In genomic region chr17:67058036-67058435, GRCh38 we compare ENCODE assay signal across 20 cellular contexts. TPM values are rescaled to one million over a fixed set of nuclear protein-coding genes. Genes with fewer than 3 reads are reported as not detected.
DNase-seq lines count a peak whose midpoint lies in the region; TF ChIP-seq lines count a peak whose summit lies in the region.
"Had no signal": no experiment of that assay in that cellular context is flagged by ENCODE, and none has a peak within 500 bp of the region (broad histone marks: within the 10 kb centered on the region; RNA-seq: fewer than 3 reads in every experiment).

No MANE protein-coding gene starts in this region.

- no peak overlapping the region for H3K27ac ChIP-seq in transverse colon
- H3K27ac ChIP-seq: 22Rv1, A549, C4-2B had no signal

- H3K27me3 Mint-ChIP-seq in osteocyte (ENCODE audit: unreplicated experiment): no peaks in the 10 kb centered on the region
- no peaks in the 10 kb centered on the region for H3K27me3 Mint-ChIP-seq in type B pancreatic cell
- H3K27me3 Mint-ChIP-seq: CD4-positive, alpha-beta T cell had no signal

- no peak for TF ChIP-seq POLR2A in transverse colon (IDR thresholded peaks at IDR 0.05)

- peak; percentile 7 for DNase-seq in activated CD8-positive, alpha-beta memory T cell treated with anti-CD3 and anti-CD28 coated beads for 24 hours
- no peak for DNase-seq in activated CD8-positive, alpha-beta memory T cell treated with anti-CD3 and anti-CD28 coated beads, Interleukin-2, amount 50 U/mL, for 48 hours
- DNase-seq in islet precursor cell (peak; percentile 39), osteocyte (ENCODE audit: extremely low spot score, unreplicated experiment) (peak; percentile 49), type B pancreatic cell (ENCODE audit: extremely low spot score, unreplicated experiment) (peak; percentile 15), COR-L47 (lab: John Stamatoyannopoulos, UW) (no peak), NCI-H82 (lab: John Stamatoyannopoulos, UW) (no peak), transverse colon (no peak)
- DNase-seq: AML-193; CD4-positive, alpha-beta T cell; DMS153; DMS79; GDM1; GOT3; H7 had no signal

- H3K4me3 ChIP-seq in transverse colon: no peak overlapping the region
- H3K4me3 ChIP-seq: A549 had no signal

- H3K4me1 ChIP-seq in transverse colon: peaks cover 0 to 16% (median 6%) of the 10 kb centered on the region in 4 donors
- H3K4me1 ChIP-seq: A549 had no signal

- no peaks in the 10 kb centered on the region for H3K27me3 ChIP-seq in transverse colon

- TF ChIP-seq EP300 in transverse colon (IDR thresholded peaks at IDR 0.05; ENCODE audit: low read depth): no peak

- H3K36me3 Mint-ChIP-seq in osteocyte (ENCODE audit: unreplicated experiment): no peaks in the 10 kb centered on the region
- H3K36me3 Mint-ChIP-seq in type B pancreatic cell: no peaks in the 10 kb centered on the region

- H3K4me3 Mint-ChIP-seq in osteocyte (ENCODE audit: unreplicated experiment) (no peak overlapping the region), type B pancreatic cell (no peak overlapping the region)
- H3K4me3 Mint-ChIP-seq: CD4-positive, alpha-beta T cell had no signal

- H3K9me3 Mint-ChIP-seq in osteocyte (ENCODE audit: unreplicated experiment): peaks cover 3% of the 10 kb centered on the region
- H3K9me3 Mint-ChIP-seq in type B pancreatic cell: peaks cover 2% of the 10 kb centered on the region
- H3K9me3 Mint-ChIP-seq: CD4-positive, alpha-beta T cell had no signal

- in situ Hi-C loops in transverse colon (cut with MboI; ENCODE audit: low pct_ligation_motif_present in 1 of 4, low pct_unique_long_range_greater_than_20kb in 1 of 4, low sequenced_read_pairs in 3 of 4): no loop called here

- intact Hi-C loops in transverse colon (cut with DNase I; ENCODE audit: low total_unique reads): no loop called here

- no peak for TF ChIP-seq CTCF in osteocyte (IDR thresholded peaks at IDR 0.05)
- no peak for TF ChIP-seq CTCF in type B pancreatic cell (conservative IDR thresholded peaks at IDR 0.05)
- TF ChIP-seq CTCF in transverse colon (IDR thresholded peaks at IDR 0.05): no peak

- no peaks in the 10 kb centered on the region for H3K36me3 ChIP-seq in transverse colon

- no peak overlapping the region for H3K27ac Mint-ChIP-seq in osteocyte (ENCODE audit: unreplicated experiment)
- no peak overlapping the region for H3K27ac Mint-ChIP-seq in type B pancreatic cell
- H3K27ac Mint-ChIP-seq: CD4-positive, alpha-beta T cell had no signal

- H3K4me1 Mint-ChIP-seq in osteocyte (ENCODE audit: unreplicated experiment) (peaks cover 2% of the 10 kb centered on the region), type B pancreatic cell (ENCODE audit: unreplicated experiment) (no peaks in the 10 kb centered on the region)

- WGBS in transverse colon (ENCODE audit: low coverage in 1 of 2), 2 donors: 85 to 95% methylated on average over 8 of the region's 8 CpGs

- no peaks in the 10 kb centered on the region for H3K9me3 ChIP-seq in transverse colon
- H3K9me3 ChIP-seq: A549 had no signal

RNA-seq across cellular contexts. Expression of gene CACNG1, which starts 13.7 kb away (rescaled TPM):
- total RNA-seq in osteocyte (not detected in 2 replicates), type B pancreatic cell (ENCODE audit: low replicate concordance) (0.24 and 0.29 TPM in 2 replicates), transverse colon (not detected)
- total RNA-seq: CD4-positive, alpha-beta T cell; Daoy; H7; HepG2 had no signal

Comparison
In these comparisons a context has a peak if more than half of its experiments do, and no peak if none do; other contexts are left out.
1. DNase-seq: peak in activated CD8-positive, alpha-beta memory T cell treated with anti-CD3 and anti-CD28 coated beads for 24 hours (single experiment), islet precursor cell (single experiment), osteocyte (single experiment) and type B pancreatic cell (single experiment); none in activated CD8-positive, alpha-beta memory T cell treated with anti-CD3 and anti-CD28 coated beads, Interleukin-2, amount 50 U/mL, for 48 hours (single experiment), COR-L47 (single experiment), NCI-H82 (single experiment) and transverse colon (single experiment).